20 cellular contexts compared by ENCODE assay signal in the genomic region with DNA sequence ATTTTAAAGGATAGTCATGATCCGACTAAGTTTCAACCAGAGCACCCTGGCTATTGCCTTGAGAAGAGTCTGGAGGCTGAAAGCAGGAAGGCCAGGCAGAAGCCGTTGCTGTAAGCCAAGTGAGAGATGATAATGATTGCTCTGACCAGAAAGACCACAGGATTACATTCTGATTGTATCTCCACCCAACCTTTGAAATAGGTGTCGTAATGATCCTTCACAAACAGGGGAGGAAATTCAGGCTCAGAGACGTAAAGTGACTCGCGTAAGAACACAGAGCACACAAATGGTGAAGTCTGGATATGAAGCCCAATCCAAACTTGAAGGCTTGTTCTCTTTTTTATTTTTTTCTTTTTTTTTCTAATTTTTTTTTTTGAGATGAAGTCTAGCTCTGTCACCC.
"Had no signal": no experiment of that assay in that cellular context is flagged by ENCODE, and none has a peak within 500 bp of the region (broad histone marks: within the 10 kb centered on the region; RNA-seq: fewer than 3 reads in every experiment).

No MANE protein-coding gene starts in this region.

- H3K9me3 Mint-ChIP-seq: activated CD8-positive, alpha-beta T cell treated with anti-CD3 and anti-CD28 coated beads for 36 hours; activated naive CD4-positive, alpha-beta T cell treated with anti-CD3 and anti-CD28 coated beads, Interleukin-2, amount 10 ng/mL, durations not matched to agents 7 days and 5 days; activated naive CD8-positive, alpha-beta T cell treated with anti-CD3 and anti-CD28 coated beads, Interleukin-2, amount 50 U/mL, for 24 hours had no signal

- H3K4me3 Mint-ChIP-seq: activated CD8-positive, alpha-beta T cell treated with anti-CD3 and anti-CD28 coated beads for 36 hours; activated naive CD4-positive, alpha-beta T cell treated with anti-CD3 and anti-CD28 coated beads, Interleukin-2, amount 10 ng/mL, durations not matched to agents 7 days and 5 days; activated naive CD8-positive, alpha-beta T cell treated with anti-CD3 and anti-CD28 coated beads, Interleukin-2, amount 50 U/mL, for 24 hours; immature natural killer cell; nephron progenitor cell; stimulated activated naive B cell treated with anti-CD40 and anti-IgM and Interleukin-4, amounts not matched to agents 10 μg/mL and 1 μg/mL and 100 μg/mL, for 72 hours had no signal

- H3K27ac Mint-ChIP-seq: activated CD8-positive, alpha-beta T cell treated with anti-CD3 and anti-CD28 coated beads for 36 hours; activated naive CD4-positive, alpha-beta T cell treated with anti-CD3 and anti-CD28 coated beads, Interleukin-2, amount 10 ng/mL, durations not matched to agents 7 days and 5 days; activated naive CD8-positive, alpha-beta T cell treated with anti-CD3 and anti-CD28 coated beads, Interleukin-2, amount 50 U/mL, for 24 hours; immature natural killer cell; nephron progenitor cell; stimulated activated naive B cell treated with anti-CD40 and anti-IgM and Interleukin-4, amounts not matched to agents 10 μg/mL and 1 μg/mL and 100 μg/mL, for 72 hours had no signal

- H3K4me1 Mint-ChIP-seq: activated naive CD4-positive, alpha-beta T cell treated with anti-CD3 and anti-CD28 coated beads, Interleukin-2, amount 10 ng/mL, durations not matched to agents 7 days and 5 days; immature natural killer cell; nephron progenitor cell had no signal

- ATAC-seq: activated CD8-positive, alpha-beta T cell treated with anti-CD3 and anti-CD28 coated beads for 36 hours; activated naive CD8-positive, alpha-beta T cell treated with anti-CD3 and anti-CD28 coated beads, Interleukin-2, amount 50 U/mL, for 24 hours; left ventricle myocardium superior; stimulated activated naive B cell treated with anti-CD40 and anti-IgM and Interleukin-4, amounts not matched to agents 10 μg/mL and 1 μg/mL and 100 μg/mL, for 72 hours had no signal

- DNase-seq: activated CD4-positive, alpha-beta T cell treated with anti-CD3 and anti-CD28 coated beads for 48 hours; activated CD4-positive, CD25-positive, alpha-beta regulatory T cell; activated CD8-positive, alpha-beta T cell treated with anti-CD3 and anti-CD28 coated beads for 36 hours; activated effector memory CD4-positive, alpha-beta T cell treated with Interleukin-2 at 50 U/mL for 16 hours; activated naive CD4-positive, alpha-beta T cell treated with anti-CD3 and anti-CD28 coated beads, Interleukin-2, amount 10 ng/mL, durations not matched to agents 7 days and 5 days; activated naive CD8-positive, alpha-beta T cell treated with anti-CD3 and anti-CD28 coated beads, Interleukin-2, amount 50 U/mL, for 24 hours; activated T-cell treated with anti-CD3 and anti-CD28 coated beads, Interleukin-2, amount 50 U/mL, for 1 hour; aorta; brain microvascular endothelial cell; central memory CD4-positive, alpha-beta T cell; dorsolateral prefrontal cortex; immature natural killer cell; left ventricle myocardium superior; nephron progenitor cell; occipital lobe; posterior cingulate gyrus; spleen; stimulated activated CD4-positive, alpha-beta T cell treated with anti-CD3 and anti-CD28 coated beads, Interleukin-4, amount 100 ng/mL, for 4 hours; stimulated activated naive B cell treated with anti-CD40 and anti-IgM and Interleukin-4, amounts not matched to agents 10 μg/mL and 1 μg/mL and 100 μg/mL, for 72 hours; uterus had no signal

- H3K36me3 Mint-ChIP-seq: activated naive CD4-positive, alpha-beta T cell treated with anti-CD3 and anti-CD28 coated beads, Interleukin-2, amount 10 ng/mL, durations not matched to agents 7 days and 5 days; immature natural killer cell had no signal
